ENCODE assay signal across 23 cellular contexts in the genomic region with DNA sequence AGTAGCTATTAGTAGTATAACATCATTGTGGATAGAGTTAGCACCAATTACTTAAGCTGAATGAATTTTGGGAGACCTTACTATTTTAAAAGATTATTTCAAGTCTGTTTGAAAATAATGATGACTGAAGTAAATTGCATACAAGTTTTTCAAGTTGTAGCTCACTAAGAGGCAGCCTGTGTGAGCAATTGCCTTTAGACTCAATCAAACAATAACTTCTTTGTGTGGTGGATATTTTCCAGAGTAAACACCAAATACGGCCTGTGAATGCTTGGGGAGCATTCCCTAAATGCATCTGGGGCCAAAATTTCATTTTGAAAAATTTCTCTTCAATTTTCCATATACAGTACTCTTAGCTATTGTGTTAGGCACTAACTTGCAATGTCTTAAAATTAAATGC. TPM values are rescaled to one million over a fixed set of nuclear protein-coding genes. Genes with fewer than 3 reads are reported as not detected.
"Had no signal": no experiment of that assay in that cellular context is flagged by ENCODE, and none has a peak within 500 bp of the region (broad histone marks: within the 10 kb centered on the region; RNA-seq: fewer than 3 reads in every experiment).

No MANE protein-coding gene starts in this region.

- H3K27ac ChIP-seq: gastroesophageal sphincter, left ventricle myocardium inferior, lower lobe of right lung, parathyroid adenoma, psoas muscle, thyroid gland, upper lobe of left lung, uterus had no signal

- H3K79me2 ChIP-seq: parathyroid adenoma had no signal

- H3K4me3 ChIP-seq: gastroesophageal sphincter, left ventricle myocardium inferior, lower lobe of right lung, psoas muscle, thyroid gland, upper lobe of left lung, uterus had no signal

- H3K36me3 ChIP-seq: gastroesophageal sphincter, left ventricle myocardium inferior, lower lobe of right lung, thyroid gland, upper lobe of left lung, uterus had no signal

- H2AFZ ChIP-seq: parathyroid adenoma had no signal

- H3K4me1 ChIP-seq: parathyroid adenoma, psoas muscle, thyroid gland had no signal

- H3K27me3 ChIP-seq: gastroesophageal sphincter, thyroid gland, upper lobe of left lung, uterus had no signal

- DNase-seq: effector memory CD4-positive, alpha-beta T cell; immature natural killer cell; kidney; left cardiac atrium; left ventricle myocardium inferior; lower lobe of right lung; naive B cell; psoas muscle; stimulated activated CD4-positive, alpha-beta T cell treated with anti-CD3 and anti-CD28 coated beads, Interleukin-2, amount 100 ng/mL, for 24 hours; stimulated activated CD4-positive, alpha-beta T cell treated with anti-CD3 and anti-CD28 coated beads, Interleukin-4, amount 100 ng/mL, for 4 hours; stimulated activated naive B cell treated with anti-CD40 and anti-IgM and Interleukin-4, amounts not matched to agents 10 μg/mL and 1 μg/mL and 100 μg/mL, for 72 hours; stimulated activated naive CD8-positive, alpha-beta T cell treated with anti-CD3 and anti-CD28 coated beads, Interleukin-15, amount 100 ng/mL, for 72 hours; thyroid gland; upper lobe of left lung; uterus had no signal

- H3K27ac Mint-ChIP-seq: immature natural killer cell; nephron; stimulated activated naive B cell treated with anti-CD40 and anti-IgM and Interleukin-4, amounts not matched to agents 10 μg/mL and 1 μg/mL and 100 μg/mL, for 72 hours; stimulated activated naive CD8-positive, alpha-beta T cell treated with anti-CD3 and anti-CD28 coated beads, Interleukin-15, amount 100 ng/mL, for 72 hours had no signal

- H3K9ac ChIP-seq: parathyroid adenoma had no signal

- H3K9me3 ChIP-seq: gastroesophageal sphincter, left ventricle myocardium inferior, lower lobe of right lung, psoas muscle, thyroid gland, upper lobe of left lung, uterus had no signal

- H3K9me3 Mint-ChIP-seq: naive B cell; nephron; stimulated activated naive B cell treated with anti-CD40 and anti-IgM and Interleukin-4, amounts not matched to agents 10 μg/mL and 1 μg/mL and 100 μg/mL, for 72 hours; stimulated activated naive CD8-positive, alpha-beta T cell treated with anti-CD3 and anti-CD28 coated beads, Interleukin-15, amount 100 ng/mL, for 72 hours had no signal

- H3K4me3 Mint-ChIP-seq: immature natural killer cell; naive B cell; nephron; stimulated activated naive B cell treated with anti-CD40 and anti-IgM and Interleukin-4, amounts not matched to agents 10 μg/mL and 1 μg/mL and 100 μg/mL, for 72 hours; stimulated activated naive CD8-positive, alpha-beta T cell treated with anti-CD3 and anti-CD28 coated beads, Interleukin-15, amount 100 ng/mL, for 72 hours had no signal

- H3K4me1 Mint-ChIP-seq: immature natural killer cell; naive B cell; stimulated activated naive B cell treated with anti-CD40 and anti-IgM and Interleukin-4, amounts not matched to agents 10 μg/mL and 1 μg/mL and 100 μg/mL, for 72 hours; stimulated activated naive CD8-positive, alpha-beta T cell treated with anti-CD3 and anti-CD28 coated beads, Interleukin-15, amount 100 ng/mL, for 72 hours had no signal

- H3K36me3 Mint-ChIP-seq: immature natural killer cell; naive B cell; stimulated activated naive B cell treated with anti-CD40 and anti-IgM and Interleukin-4, amounts not matched to agents 10 μg/mL and 1 μg/mL and 100 μg/mL, for 72 hours had no signal

RNA-seq across cellular contexts. Expression of a gene that starts 7.9 kb away (rescaled TPM):
- total RNA-seq: fibroblast of villous mesenchyme, gastroesophageal sphincter, kidney, left cardiac atrium, left ventricle myocardium inferior, lower lobe of right lung, omental fat pad, psoas muscle, sciatic nerve, skeletal muscle tissue, subcutaneous adipose tissue, thyroid gland, upper lobe of left lung, uterus had no signal
- polyA plus RNA-seq: immature natural killer cell, psoas muscle had no signal

RNA-seq across cellular contexts. Expression of a gene that starts 37.1 kb away (rescaled TPM):
- total RNA-seq: fibroblast of villous mesenchyme, kidney, left cardiac atrium, left ventricle myocardium inferior, lower lobe of right lung, omental fat pad, psoas muscle, sciatic nerve, skeletal muscle tissue, subcutaneous adipose tissue, thyroid gland, uterus had no signal
- polyA plus RNA-seq: immature natural killer cell, psoas muscle had no signal
